ENCODE assay signal across 1 cellular context in genomic region chr21:34890258-34890723, GRCh38.
TF ChIP-seq lines count a peak whose summit lies in the region.

No MANE protein-coding gene starts in this region.

TF ChIP-seq in HepG2, 621 proteins besides CTCF, POLR2A, EP300 and RAD21 (continued from another document and continues in another):
- TF ChIP-seq BCL3 (CRISPR knock-in tag; IDR thresholded peaks at IDR 0.05) (peak; percentile 2; the same call in 1 of the 2 replicates), ZNF704 (CRISPR knock-in tag; IDR thresholded peaks at IDR 0.05; ENCODE audit: borderline replicate concordance) (no peak), CCDC6 (CRISPR knock-in tag; IDR thresholded peaks at IDR 0.05) (peak; percentile 35; the same call in 1 of the 2 replicates), E2F5 (CRISPR knock-in tag; conservative IDR thresholded peaks at IDR 0.05) (no peak), TFDP2 (CRISPR knock-in tag; IDR thresholded peaks at IDR 0.05) (peak; percentile 44; the same call in 1 of the 2 replicates), HNRNPL (IDR thresholded peaks at IDR 0.05; ENCODE audit: low read depth, low read length) (0 out of 2 replicates have a peak, but pooled peaks have one; percentile 9), CSRNP1 (CRISPR knock-in tag; IDR thresholded peaks at IDR 0.05) (no peak), ZSCAN20 (CRISPR knock-in tag; IDR thresholded peaks at IDR 0.05; ENCODE audit: borderline replicate concordance) (no peak), ZNF674 (CRISPR knock-in tag; IDR thresholded peaks at IDR 0.05; ENCODE audit: low read depth) (no peak), ZSCAN22 (CRISPR knock-in tag; IDR thresholded peaks at IDR 0.05) (no peak), FOXK1 (CRISPR knock-in tag; IDR thresholded peaks at IDR 0.05; ENCODE audit: borderline replicate concordance, low read depth) (no peak), PRDM4 (CRISPR knock-in tag; IDR thresholded peaks at IDR 0.05; ENCODE audit: borderline replicate concordance) (no peak), SNAI1 (CRISPR knock-in tag; IDR thresholded peaks at IDR 0.05; ENCODE audit: borderline replicate concordance) (no peak), ZBTB10 (CRISPR knock-in tag; IDR thresholded peaks at IDR 0.05; ENCODE audit: borderline replicate concordance) (no peak), IKZF4 (CRISPR knock-in tag; IDR thresholded peaks at IDR 0.05; ENCODE audit: borderline replicate concordance, low read depth, not compliant biosample characterization) (no peak), NR1H2 (CRISPR knock-in tag; IDR thresholded peaks at IDR 0.05; ENCODE audit: borderline replicate concordance, low read depth) (no peak), MLX (CRISPR knock-in tag; IDR thresholded peaks at IDR 0.05) (no peak), ZNF251 (CRISPR knock-in tag; IDR thresholded peaks at IDR 0.05) (no peak), ZFP36 (IDR thresholded peaks at IDR 0.05; ENCODE audit: borderline replicate concordance, low read depth, low read length, partially characterized antibody) (no peak), ZNF232 (CRISPR knock-in tag; IDR thresholded peaks at IDR 0.05; ENCODE audit: borderline replicate concordance) (no peak), CHD2 (IDR thresholded peaks at IDR 0.05; ENCODE audit: low read depth, low read length) (no peak), DPF2 (CRISPR knock-in tag; IDR thresholded peaks at IDR 0.05; ENCODE audit: borderline replicate concordance, low read depth) (no peak), MAZ (IDR thresholded peaks at IDR 0.05; ENCODE audit: borderline replicate concordance, low read depth, low read length) (no peak), MAZ (CRISPR knock-in tag; IDR thresholded peaks at IDR 0.05; ENCODE audit: low read depth) (no peak), CBX2 (IDR thresholded peaks at IDR 0.05; ENCODE audit: low read depth, low read length) (no peak), CBX2 (CRISPR knock-in tag; IDR thresholded peaks at IDR 0.05; ENCODE audit: low read depth) (no peak), AFF4 (CRISPR knock-in tag; IDR thresholded peaks at IDR 0.05) (no peak), GABPB1 (CRISPR knock-in tag; IDR thresholded peaks at IDR 0.05) (0 out of 2 replicates have a peak, but pooled peaks have one; percentile 9), ZNF777 (CRISPR knock-in tag; IDR thresholded peaks at IDR 0.05) (peak; percentile 99; the same call in 1 of the 2 replicates), ARID5B (CRISPR knock-in tag; IDR thresholded peaks at IDR 0.05) (0 out of 2 replicates have a peak, but pooled peaks have one; percentile 1), BRF2 (CRISPR knock-in tag; IDR thresholded peaks at IDR 0.05) (no peak)
